Comparison of ENCODE assay signal across 28 cellular contexts in the genomic region with DNA sequence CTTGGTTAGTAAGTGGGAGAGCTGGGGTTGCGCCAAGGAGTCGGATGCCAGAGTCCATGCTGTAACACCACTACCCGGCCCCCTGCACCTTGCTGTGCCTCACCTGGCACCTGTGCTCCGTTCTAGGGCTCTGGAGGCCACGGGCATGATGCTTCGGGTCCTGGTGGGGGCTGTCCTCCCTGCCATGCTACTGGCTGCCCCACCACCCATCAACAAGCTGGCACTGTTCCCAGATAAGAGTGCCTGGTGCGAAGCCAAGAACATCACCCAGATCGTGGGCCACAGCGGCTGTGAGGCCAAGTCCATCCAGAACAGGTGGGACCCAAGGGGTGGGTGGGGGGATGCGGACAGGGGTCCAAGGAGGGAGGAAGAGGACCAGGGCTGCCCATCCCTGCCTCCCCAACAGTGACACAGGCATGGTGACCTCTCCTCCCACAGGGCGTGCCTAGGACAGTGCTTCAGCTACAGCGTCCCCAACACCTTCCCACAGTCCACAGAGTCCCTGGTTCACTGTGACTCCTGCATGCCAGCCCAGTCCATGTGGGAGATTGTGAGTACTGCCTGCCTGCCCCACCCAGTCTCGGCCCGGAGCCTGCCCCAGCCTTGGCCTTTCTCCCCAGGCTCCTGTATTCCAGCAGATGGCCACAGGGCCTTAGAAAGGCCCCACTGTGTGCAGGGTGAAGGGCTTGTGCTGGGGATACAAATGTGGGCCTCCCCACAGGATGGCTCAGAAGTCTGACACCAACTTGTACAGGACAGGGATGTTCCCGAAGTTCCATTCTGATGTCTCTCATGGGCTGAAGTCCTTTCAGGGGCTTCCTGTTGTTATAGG. TPM values are rescaled to one million over a fixed set of nuclear protein-coding genes. Genes with fewer than 3 reads are reported as not detected.
DNase-seq lines count a peak whose midpoint lies in the region; ATAC-seq, FAIRE-seq and TF ChIP-seq lines count a peak whose summit lies in the region.
"Had no signal": no experiment of that assay in that cellular context is flagged by ENCODE, and none has a peak within 500 bp of the region (broad histone marks: within the 10 kb centered on the region; RNA-seq: fewer than 3 reads in every experiment).

No MANE protein-coding gene starts in this region.

- no peak for ATAC-seq in HG03439 (IDR thresholded peaks at IDR 0.05; ENCODE audit: unreplicated experiment)
- ATAC-seq: activated CD8-positive, alpha-beta memory T cell treated with anti-CD3 and anti-CD28 coated beads, Interleukin-2, amount 10 ng/mL, durations not matched to agents 7 days and 5 days had no signal

- no peak overlapping the region for H3K9ac ChIP-seq in neuronal stem cell (ENCODE audit: low read depth, low read length, poor library complexity)
- H3K9ac ChIP-seq: KMS-11 had no signal

- FAIRE-seq in RCC 7860 (lab: Jason Lieb, UNC) = no peak
- FAIRE-seq: D721Med, urothelium cell line had no signal

- H3K27me3 Mint-ChIP-seq in MCF 10A (ENCODE audit: insufficient read depth, unreplicated experiment) = no peaks in the 10 kb centered on the region
- H3K27me3 Mint-ChIP-seq: activated CD8-positive, alpha-beta memory T cell treated with anti-CD3 and anti-CD28 coated beads, Interleukin-2, amount 10 ng/mL, durations not matched to agents 7 days and 5 days; activated naive CD8-positive, alpha-beta T cell treated with anti-CD3 and anti-CD28 coated beads for 36 hours; central memory CD8-positive, alpha-beta T cell had no signal

- H3K4ac ChIP-seq in neuronal stem cell (ENCODE audit: low read length) = no peak overlapping the region

- peak overlapping the region in 1 of 2 donors; percentile 10 for H3K4me3 ChIP-seq in neuronal stem cell (ENCODE audit: low read length in 2 of 2)
- H3K4me3 ChIP-seq: SJCRH30 had no signal

- H2BK5ac ChIP-seq in neuronal stem cell (ENCODE audit: low read length) = peak overlapping the region; percentile 68

- POLR2A ChIA-PET in MCF 10A (lab: Yijun Ruan, JAX) = interaction anchor here (1.6 kb wide), 1 partner anchor 58 kb away, joined by 5 read pairs; a partner anchor contains a TSS

- H3K27me3 ChIP-seq in neuronal stem cell (ENCODE audit: control insufficient read depth in 3 of 3, insufficient read depth in 3 of 3, low read depth in 1 of 3, low read length in 3 of 3) = no peaks in the 10 kb centered on the region
- H3K27me3 ChIP-seq: SJCRH30 had no signal

- no peaks in the 10 kb centered on the region for H3K79me1 ChIP-seq in neuronal stem cell (ENCODE audit: low read depth, low read length)

- intact Hi-C loops in MCF 10A (cut with micrococcal nuclease) = loop anchor here (5.0 kb wide), 1 partner anchor 73 kb away; no protein-coding TSS in a partner anchor

- H4K91ac ChIP-seq in neuronal stem cell (ENCODE audit: low read depth, low read length, poor library complexity) = no peak overlapping the region

- CTCF ChIA-PET in MCF 10A (lab: Yijun Ruan, JAX) = interaction anchor here (0.6 to 1.3 kb wide), 7 partner anchors 17 to 264 kb away, joined by 3 to 5 read pairs (median 3); no protein-coding TSS in a partner anchor

- no peak overlapping the region for H2BK15ac ChIP-seq in neuronal stem cell (ENCODE audit: low read length)

- H3K18ac ChIP-seq in neuronal stem cell (ENCODE audit: low read length) = no peak overlapping the region

- peak overlapping the region; percentile 47 for H3K14ac ChIP-seq in neuronal stem cell (ENCODE audit: low read length)

- peaks cover 32% of the 10 kb centered on the region for H3K4me1 Mint-ChIP-seq in MCF 10A (ENCODE audit: insufficient read depth, unreplicated experiment)

- WGBS in neuronal stem cell (ENCODE audit: extremely low coverage in 2 of 2, insufficient read length in 2 of 2, insufficient replicate concordance in 1 of 2), 2 donors = no CpG with 5 or more reads among the region's 15 CpGs

- H3K36me3 ChIP-seq in neuronal stem cell (replicated peaks in 1 of 2; ENCODE audit: control insufficient read depth in 2 of 2, insufficient read depth in 2 of 2, low read length in 2 of 2) = no peaks in the 10 kb centered on the region
- H3K36me3 ChIP-seq: SJCRH30 had no signal

- no peak overlapping the region for H3K4me2 ChIP-seq in neuronal stem cell (ENCODE audit: insufficient read depth, low read length, poor library complexity, severe bottlenecking)
- H3K4me2 ChIP-seq: KMS-11 had no signal

- H2AFZ ChIP-seq in neuronal stem cell (ENCODE audit: low read length) = no peak overlapping the region

- no peak overlapping the region for H3K4me3 Mint-ChIP-seq in MCF 10A (ENCODE audit: unreplicated experiment)
- H3K4me3 Mint-ChIP-seq: activated CD8-positive, alpha-beta memory T cell treated with anti-CD3 and anti-CD28 coated beads, Interleukin-2, amount 10 ng/mL, durations not matched to agents 7 days and 5 days; activated naive CD8-positive, alpha-beta T cell treated with anti-CD3 and anti-CD28 coated beads for 36 hours; activated T-helper 1 cell treated with anti-CD3 and anti-CD28 coated beads, Interleukin-12 subunit alpha, Interleukin-12 subunit beta, Interleukin-2, Interleukin-4 antibody, amounts not matched to agents 30 ng/mL and 10 ng/mL and 1 ng/mL, durations not matched to agents 14 hours and 24 hours and 36 hours; CD14-positive monocyte; central memory CD8-positive, alpha-beta T cell; immature natural killer cell; neural crest cell had no signal

- no peak overlapping the region for H2BK12ac ChIP-seq in neuronal stem cell (ENCODE audit: low read length)

- peaks cover 42% of the 10 kb centered on the region for H3K36me3 Mint-ChIP-seq in MCF 10A (ENCODE audit: insufficient read depth, unreplicated experiment)
- H3K36me3 Mint-ChIP-seq: activated CD8-positive, alpha-beta memory T cell treated with anti-CD3 and anti-CD28 coated beads, Interleukin-2, amount 10 ng/mL, durations not matched to agents 7 days and 5 days; CD14-positive monocyte; immature natural killer cell had no signal

- H4K8ac ChIP-seq in neuronal stem cell (ENCODE audit: low read depth, low read length) = no peak overlapping the region

- H3K27ac Mint-ChIP-seq in MCF 10A (ENCODE audit: low read depth, unreplicated experiment) = no peak overlapping the region
- H3K27ac Mint-ChIP-seq: activated CD8-positive, alpha-beta memory T cell treated with anti-CD3 and anti-CD28 coated beads, Interleukin-2, amount 10 ng/mL, durations not matched to agents 7 days and 5 days; activated naive CD8-positive, alpha-beta T cell treated with anti-CD3 and anti-CD28 coated beads for 36 hours; CD14-positive monocyte; immature natural killer cell had no signal

- H2AK5ac ChIP-seq in neuronal stem cell (ENCODE audit: low read depth, low read length) = peak overlapping the region; percentile 3

- DNase-seq in DMS79 treated with DMSO at 0.1 percent for 48 hours (lab: John Stamatoyannopoulos, UW) (peak; percentile 86), NCI-H1105 treated with DMSO at 0.1 percent for 48 hours (lab: John Stamatoyannopoulos, UW) (peak; percentile 93), SHP77 treated with DMSO at 0.1 percent for 48 hours (lab: John Stamatoyannopoulos, UW) (peak; percentile 15), neuronal stem cell (ENCODE audit: low spot score) (no peak), MCF 10A (ENCODE audit: unreplicated experiment) (no peak), NCI-H1436 (lab: John Stamatoyannopoulos, UW) (no peak), RCC 7860 (ENCODE audit: low spot score) (no peak)
- DNase-seq: activated CD4-positive, alpha-beta T cell treated with anti-CD3 and anti-CD28 coated beads for 4 hours; activated CD8-positive, alpha-beta memory T cell treated with anti-CD3 and anti-CD28 coated beads, Interleukin-2, amount 10 ng/mL, durations not matched to agents 7 days and 5 days; activated naive CD8-positive, alpha-beta T cell treated with anti-CD3 and anti-CD28 coated beads for 36 hours; immature natural killer cell; NCI-H2081 treated with DMSO at 0.1 percent for 48 hours; SJCRH30; stimulated activated CD4-positive, alpha-beta T cell treated with anti-CD3 and anti-CD28 coated beads, Interleukin-1b, Interleukin-23, amount 100 ng/mL, for 48 hours had no signal

- BruUV-seq in MCF 10A (replicated peaks; lab: Mats Ljungman, UMichigan) = no TSS peak

- H3K9me3 ChIP-seq in neuronal stem cell (replicated peaks in 1 of 2; ENCODE audit: control insufficient read depth in 2 of 2, insufficient read depth in 1 of 2, low read depth in 1 of 2, low read length in 2 of 2) = no peaks in the 10 kb centered on the region
- H3K9me3 ChIP-seq: SJCRH30 had no signal

- no peak for TF ChIP-seq CTCF in MCF 10A (IDR thresholded peaks at IDR 0.05; ENCODE audit: unreplicated experiment)

- no peak overlapping the region for H3K27ac ChIP-seq in neuronal stem cell (replicated peaks; ENCODE audit: low read length)
- H3K27ac ChIP-seq: KMS-11, SJCRH30 had no signal

- H3K23ac ChIP-seq in neuronal stem cell (ENCODE audit: low read depth, low read length, poor library complexity) = no peak overlapping the region

- no peaks in the 10 kb centered on the region for H3K9me3 Mint-ChIP-seq in MCF 10A (ENCODE audit: unreplicated experiment)
- H3K9me3 Mint-ChIP-seq: activated naive CD8-positive, alpha-beta T cell treated with anti-CD3 and anti-CD28 coated beads for 36 hours; activated T-helper 1 cell treated with anti-CD3 and anti-CD28 coated beads, Interleukin-12 subunit alpha, Interleukin-12 subunit beta, Interleukin-2, Interleukin-4 antibody, amounts not matched to agents 30 ng/mL and 10 ng/mL and 1 ng/mL, durations not matched to agents 14 hours and 24 hours and 36 hours; central memory CD8-positive, alpha-beta T cell; immature natural killer cell; neural crest cell had no signal

- H2BK120ac ChIP-seq in neuronal stem cell (ENCODE audit: low read depth, low read length) = no peak overlapping the region

- peaks cover 3 to 20% of the 10 kb centered on the region in 2 donors for H3K4me1 ChIP-seq in neuronal stem cell (ENCODE audit: control insufficient read depth in 2 of 2, insufficient read depth in 1 of 2, low read depth in 1 of 2, low read length in 2 of 2)

RNA-seq across cellular contexts. Expression of a gene that starts 9.6 kb away (rescaled TPM):
- 0.26 TPM for polyA plus RNA-seq in neuronal stem cell (2013, experiment 1 of 2)
- 0.18 TPM for polyA plus RNA-seq in neuronal stem cell (2013, experiment 2 of 2)
- not detected in 2 replicates for total RNA-seq in MCF 10A (2022)
- total RNA-seq: activated CD8-positive, alpha-beta memory T cell treated with anti-CD3 and anti-CD28 coated beads, Interleukin-2, amount 10 ng/mL, durations not matched to agents 7 days and 5 days; activated naive CD8-positive, alpha-beta T cell treated with anti-CD3 and anti-CD28 coated beads for 36 hours; activated T-helper 1 cell treated with anti-CD3 and anti-CD28 coated beads, Interleukin-12 subunit alpha, Interleukin-12 subunit beta, Interleukin-2, Interleukin-4 antibody, amounts not matched to agents 30 ng/mL and 10 ng/mL and 1 ng/mL, durations not matched to agents 14 hours and 24 hours and 36 hours; HT-29; liver; neural crest cell; OCI-LY7; pulmonary artery endothelial cell; SJCRH30; T-helper 1 cell treated with Interleukin-12 subunit alpha and Interleukin-12 subunit beta and Interleukin-4 antibody, amounts not matched to agents 30 ng/mL and 1 ng/mL, for 36 hours had no signal
- polyA plus RNA-seq: AG04450, CD14-positive monocyte, immature natural killer cell, liver had no signal

RNA-seq across cellular contexts. Expression of a gene that starts 11.0 kb away (rescaled TPM):
- 21.8 TPM for polyA plus RNA-seq in neuronal stem cell (2013, experiment 1 of 2)
- 20.7 TPM for polyA plus RNA-seq in neuronal stem cell (2013, experiment 2 of 2)
- total RNA-seq in MCF 10A (2022) = 70.4 and 73.3 TPM in 2 replicates
- total RNA-seq: OCI-LY7 had no signal
- polyA plus RNA-seq: CD14-positive monocyte had no signal

Comparison
In these comparisons a context has a peak if more than half of its experiments do, and no peak if none do; other contexts are left out.
1. DNase-seq: peak in DMS79 treated with DMSO at 0.1 percent for 48 hours (single experiment), NCI-H1105 treated with DMSO at 0.1 percent for 48 hours (single experiment) and SHP77 treated with DMSO at 0.1 percent for 48 hours (single experiment); none in neuronal stem cell (single experiment), MCF 10A (single experiment), NCI-H1436 (single experiment) and RCC 7860 (single experiment).